In the genomic region with DNA sequence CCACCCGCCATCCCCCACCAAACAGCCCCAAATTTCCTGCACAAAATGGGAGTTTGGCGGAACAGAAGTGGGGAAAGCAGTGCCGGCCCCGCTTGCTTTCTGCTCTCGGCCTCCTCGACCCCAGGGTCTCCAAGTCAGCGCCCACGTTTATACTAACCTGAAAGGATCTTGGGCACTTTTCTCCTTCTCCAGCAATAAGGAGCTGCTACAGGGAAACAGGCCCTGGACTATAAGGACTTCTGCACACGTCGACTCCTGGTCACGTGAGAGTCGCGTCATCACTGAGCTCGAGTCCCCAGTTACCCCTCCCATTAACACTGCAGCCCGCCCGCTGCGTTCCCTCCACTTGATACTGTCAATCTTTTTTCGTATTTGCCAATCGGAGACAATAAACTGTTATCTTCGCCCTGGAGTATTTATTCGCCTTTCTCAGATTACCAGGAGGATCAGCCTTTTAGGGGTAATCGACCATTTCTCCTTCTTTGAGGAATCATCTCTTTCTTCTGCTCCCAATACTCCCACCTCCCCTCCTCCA, we compare ENCODE assay signal across 8 cellular contexts. TPM values are rescaled to one million over a fixed set of nuclear protein-coding genes. Genes with fewer than 3 reads are reported as not detected.
A peak's percentile ranks its signal among the peaks of the same experiment; 100 is the strongest.
DNase-seq lines count a peak whose midpoint lies in the region; ATAC-seq and TF ChIP-seq lines count a peak whose summit lies in the region.

A gene with protein sequence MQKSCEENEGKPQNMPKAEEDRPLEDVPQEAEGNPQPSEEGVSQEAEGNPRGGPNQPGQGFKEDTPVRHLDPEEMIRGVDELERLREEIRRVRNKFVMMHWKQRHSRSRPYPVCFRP (minus strand): TSS at position 235 of the 535 bp plus-strand sequence. CDS start 1,176 bp downstream, outside the sequence.

- peak within 1 kb of the TSS; percentile 97 for H3K27ac ChIP-seq in HUES48 (ENCODE audit: low read depth, low read length)
- peak within 1 kb of the TSS; percentile 34 for H3K27ac ChIP-seq in OCI-LY3 (ENCODE audit: low read length)
- peak within 1 kb of the TSS; percentile 85 to 89 (median 88) for H3K27ac ChIP-seq in esophagus muscularis mucosa (replicated peaks in 1 of 4)
- peak within 1 kb of the TSS; percentile 81 for H3K27ac ChIP-seq in muscle layer of colon (ENCODE audit: low read depth, low read length)

- no peak for TF ChIP-seq CTCF in OCI-LY3 (IDR thresholded peaks at IDR 0.05; ENCODE audit: low read depth, low read length)
- TF ChIP-seq CTCF in esophagus muscularis mucosa (IDR thresholded peaks at IDR 0.05), result no peak

- no peaks in the 10 kb centered on the region for H4K20me1 ChIP-seq in OCI-LY3 (ENCODE audit: insufficient read depth, low read length)

- intact Hi-C loops in esophagus muscularis mucosa (cut with DNase I), result loop anchor here (5.0 kb wide), 1 partner anchor 38 kb away; a partner anchor contains a TSS

- no peak for TF ChIP-seq EP300 in esophagus muscularis mucosa (IDR thresholded peaks at IDR 0.05)

- H3K27me3 Mint-ChIP-seq in activated T-cell treated with anti-CD3 and anti-CD28 coated beads, Interleukin-2, amount 50 U/mL, for 4 hours (ENCODE audit: low read depth), result no peaks in the 10 kb centered on the region

- H3K9me3 Mint-ChIP-seq in activated T-cell treated with anti-CD3 and anti-CD28 coated beads, Interleukin-2, amount 50 U/mL, for 4 hours, result no peaks in the 10 kb centered on the region

- H3K4me1 ChIP-seq in HUES48 (ENCODE audit: control insufficient read depth, insufficient read depth, low read length), result peaks cover 14% of the 10 kb centered on the region
- H3K4me1 ChIP-seq in OCI-LY3 (ENCODE audit: low read length), result peaks cover 6% of the 10 kb centered on the region; the same call in 1 of the 2 replicates
- H3K4me1 ChIP-seq in esophagus muscularis mucosa, result peaks cover 0 to 11% (median 3%) of the 10 kb centered on the region in 4 donors
- H3K4me1 ChIP-seq in muscle layer of colon (ENCODE audit: insufficient read depth, low read length), result no peaks in the 10 kb centered on the region

- H3K27me3 ChIP-seq in HUES48 (ENCODE audit: control insufficient read depth, insufficient read depth, low read length) (0 out of 2 replicates have a peak, but pooled peaks cover 7% of the 10 kb centered on the region), OCI-LY3 (ENCODE audit: low read depth, low read length) (no peaks in the 10 kb centered on the region), esophagus muscularis mucosa (no peaks in the 10 kb centered on the region), muscle layer of colon (ENCODE audit: control insufficient read depth in 1 of 2, insufficient read depth in 2 of 2, low read length in 2 of 2) (no peaks in the 10 kb centered on the region)

- peak within 1 kb of the TSS; percentile 96 for H3K4me3 Mint-ChIP-seq in activated T-cell treated with anti-CD3 and anti-CD28 coated beads, Interleukin-2, amount 50 U/mL, for 4 hours

- no peaks in the 10 kb centered on the region for H3K9me3 ChIP-seq in HUES48 (ENCODE audit: control insufficient read depth, insufficient read depth, low read length)
- H3K9me3 ChIP-seq in OCI-LY3 (ENCODE audit: insufficient read depth, low read length), result no peaks in the 10 kb centered on the region
- H3K9me3 ChIP-seq in esophagus muscularis mucosa, result no peaks in the 10 kb centered on the region
- no peaks in the 10 kb centered on the region for H3K9me3 ChIP-seq in muscle layer of colon (ENCODE audit: low read length)

- DNase-seq in COR-L47 (lab: John Stamatoyannopoulos, UW), result peak; percentile 57
- DNase-seq in activated T-cell treated with anti-CD3 and anti-CD28 coated beads, Interleukin-2, amount 50 U/mL, for 4 hours, result peak; percentile 45
- DNase-seq in esophagus muscularis mucosa (ENCODE audit: extremely low spot score), result peak; percentile 93
- DNase-seq in stimulated activated CD8-positive, alpha-beta memory T cell treated with anti-CD3 and anti-CD28 coated beads, Interleukin-7, amount 100 ng/mL, for 24 hours (ENCODE audit: low read depth), result peak; percentile 21

- H3K79me2 ChIP-seq in OCI-LY3 (ENCODE audit: low read length), result peaks cover 14% of the 10 kb centered on the region

- peak within 1 kb of the TSS; percentile 99 for H2AFZ ChIP-seq in OCI-LY3 (ENCODE audit: low read depth, low read length)

- H3K4me3 ChIP-seq in HUES48 (ENCODE audit: low read depth, low read length) (peak within 1 kb of the TSS; percentile 93), OCI-LY3 (ENCODE audit: low read length) (peak within 1 kb of the TSS; percentile 88), esophagus muscularis mucosa (peak within 1 kb of the TSS; percentile 57 to 67 (median 63)), muscle layer of colon (ENCODE audit: low read depth in 1 of 2, low read length in 2 of 2) (peak within 1 kb of the TSS; percentile 37 to 71)

- 26% methylated on average over 22 of the region's 22 CpGs for WGBS in esophagus muscularis mucosa

- H3K9ac ChIP-seq in HUES48 (ENCODE audit: low read depth, low read length) (peak within 1 kb of the TSS; percentile 94), OCI-LY3 (ENCODE audit: low read length) (peak within 1 kb of the TSS; percentile 79), muscle layer of colon (ENCODE audit: low read length) (peak within 1 kb of the TSS; percentile 81)

- ATAC-seq in GM21381 (IDR thresholded peaks at IDR 0.05; ENCODE audit: unreplicated experiment), result peak; percentile 97
- peak; percentile 92 to 97 for ATAC-seq in activated T-cell treated with anti-CD3 and anti-CD28 coated beads, Interleukin-2, amount 50 U/mL, for 4 hours

- H3K4me1 Mint-ChIP-seq in activated T-cell treated with anti-CD3 and anti-CD28 coated beads, Interleukin-2, amount 50 U/mL, for 4 hours (ENCODE audit: low read depth), result peaks cover 15% of the 10 kb centered on the region

- H3K36me3 ChIP-seq in HUES48 (ENCODE audit: control insufficient read depth, insufficient read depth, low read length), result peaks cover 18% of the 10 kb centered on the region
- peaks cover 8% of the 10 kb centered on the region for H3K36me3 ChIP-seq in OCI-LY3 (replicated peaks; ENCODE audit: low read depth, low read length)
- H3K36me3 ChIP-seq in esophagus muscularis mucosa, result peaks cover 0 to 5% (median 2%) of the 10 kb centered on the region in 4 donors
- H3K36me3 ChIP-seq in muscle layer of colon (ENCODE audit: insufficient read depth, low read length), result no peaks in the 10 kb centered on the region

- TF ChIP-seq POLR2A in esophagus muscularis mucosa (IDR thresholded peaks at IDR 0.05; ENCODE audit: low read depth), result peak; percentile 24

- H3K36me3 Mint-ChIP-seq in activated T-cell treated with anti-CD3 and anti-CD28 coated beads, Interleukin-2, amount 50 U/mL, for 4 hours (ENCODE audit: insufficient read depth), result peaks cover 8% of the 10 kb centered on the region

- H3K4me2 ChIP-seq in OCI-LY3 (ENCODE audit: low read length), result peak within 1 kb of the TSS; percentile 86

RNA-seq across cellular contexts. Expression of the gene that starts here (rescaled TPM):
- total RNA-seq in activated T-cell treated with anti-CD3 and anti-CD28 coated beads, Interleukin-2, amount 50 U/mL, for 4 hours, result 10 to 100 TPM; 17.1 to 23.4 (median 21.2) TPM
- total RNA-seq in esophagus muscularis mucosa, result 10 to 100 TPM; 49.7 to 56.9 (median 54.2) TPM

Comparison
In these comparisons a context has a peak if more than half of its experiments do, and no peak if none do; other contexts are left out.
1. Peak in every context shown above with its lines: DNase-seq, ATAC-seq, H3K4me3 ChIP-seq and H3K27ac ChIP-seq.
2. DNase-seq: peak in every context shown above with its lines; median percentile 93 in esophagus muscularis mucosa; 57 in COR-L47; 45 in activated T-cell treated with anti-CD3 and anti-CD28 coated beads, Interleukin-2, amount 50 U/mL, for 4 hours; 21 in stimulated activated CD8-positive, alpha-beta memory T cell treated with anti-CD3 and anti-CD28 coated beads, Interleukin-7, amount 100 ng/mL, for 24 hours.
3. H3K27ac ChIP-seq: peak in every context shown above with its lines; median percentile 97 in HUES48; 88 in esophagus muscularis mucosa; 81 in muscle layer of colon; 34 in OCI-LY3.